In the genomic region with DNA sequence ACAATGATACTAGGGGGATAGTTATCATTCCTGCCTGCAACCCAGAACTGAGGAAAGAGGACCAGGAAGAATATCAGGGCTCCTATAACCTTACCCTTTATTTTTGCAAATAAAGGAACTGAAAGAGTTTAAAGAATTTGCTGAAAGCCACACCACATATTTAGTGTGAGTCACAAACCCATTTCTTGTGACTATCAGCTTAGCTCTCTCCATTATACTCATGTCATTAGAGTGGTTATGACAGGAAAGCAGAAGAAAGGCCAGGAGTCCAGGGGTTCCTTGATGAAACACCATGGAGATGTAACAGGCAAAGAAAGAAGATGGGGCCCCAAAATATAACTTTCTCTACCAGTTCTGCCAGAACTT, we compare ENCODE assay signal across 1 cellular context.
TF ChIP-seq lines count a peak whose summit lies in the region.

No MANE protein-coding gene starts in this region.

TF ChIP-seq in GM12878, 131 proteins besides CTCF, POLR2A, EP300 and RAD21 (continued from another document and continues in another):
- TF ChIP-seq CBX3 (IDR thresholded peaks at IDR 0.05; ENCODE audit: borderline replicate concordance, low read depth) (no peak), STAT3 (IDR thresholded peaks at IDR 0.05; ENCODE audit: low read depth, low read length) (no peak), NFYA (IDR thresholded peaks at IDR 0.05; ENCODE audit: borderline replicate concordance, low read depth, low read length) (no peak), HDGF (IDR thresholded peaks at IDR 0.05) (no peak), ZSCAN29 (IDR thresholded peaks at IDR 0.05) (no peak), MEF2A (IDR thresholded peaks at IDR 0.05; ENCODE audit: insufficient read depth, low read depth, low read length) (peak; percentile 31; the same call in 1 of the 2 replicates), PAX8 (IDR thresholded peaks at IDR 0.05) (no peak), SMC3 (IDR thresholded peaks at IDR 0.05; ENCODE audit: borderline replicate concordance, low read length) (no peak), MYB (IDR thresholded peaks at IDR 0.05; ENCODE audit: borderline replicate concordance, low read depth, low read length) (no peak), KLF5 (IDR thresholded peaks at IDR 0.05; ENCODE audit: partially characterized antibody) (no peak), RELA (IDR thresholded peaks at IDR 0.05; ENCODE audit: borderline replicate concordance, partially characterized antibody) (no peak), MAX (IDR thresholded peaks at IDR 0.05; ENCODE audit: low read depth, low read length) (no peak), IRF3 (IDR thresholded peaks at IDR 0.05) (no peak), ZNF207 (IDR thresholded peaks at IDR 0.05; ENCODE audit: borderline replicate concordance) (no peak), BCLAF1 (IDR thresholded peaks at IDR 0.05) (no peak), PML (IDR thresholded peaks at IDR 0.05; ENCODE audit: low read length) (no peak), ZBED1 (IDR thresholded peaks at IDR 0.05; ENCODE audit: borderline replicate concordance) (peak; percentile 66; the same call in 1 of the 2 replicates), IRF5 (IDR thresholded peaks at IDR 0.05; ENCODE audit: borderline replicate concordance) (no peak), MYC (IDR thresholded peaks at IDR 0.05; ENCODE audit: insufficient read depth, insufficient read length, insufficient replicate concordance, low read length, severe bottlenecking) (no peak), EZH2 (IDR thresholded peaks at IDR 0.05; ENCODE audit: borderline replicate concordance, control insufficient read depth, low read depth, low read length) (no peak), YY1 (IDR thresholded peaks at IDR 0.05; ENCODE audit: low read depth, low read length) (no peak), CREM (IDR thresholded peaks at IDR 0.05; ENCODE audit: low read depth) (no peak), YBX1 (IDR thresholded peaks at IDR 0.05) (no peak), RCOR1 (conservative IDR thresholded peaks at IDR 0.05; ENCODE audit: low read depth, low read length) (no peak), SIX5 (IDR thresholded peaks at IDR 0.05; ENCODE audit: low read depth, low read length, severe bottlenecking) (no peak), SMAD1 (IDR thresholded peaks at IDR 0.05; ENCODE audit: low read depth, partially characterized antibody) (no peak), IKZF1 (conservative IDR thresholded peaks at IDR 0.05) (peak; percentile 62; the same call in 1 of the 2 replicates), RUNX3 (IDR thresholded peaks at IDR 0.05; ENCODE audit: low read length) (peak; percentile 79)
- TF ChIP-seq, protein P1, sequence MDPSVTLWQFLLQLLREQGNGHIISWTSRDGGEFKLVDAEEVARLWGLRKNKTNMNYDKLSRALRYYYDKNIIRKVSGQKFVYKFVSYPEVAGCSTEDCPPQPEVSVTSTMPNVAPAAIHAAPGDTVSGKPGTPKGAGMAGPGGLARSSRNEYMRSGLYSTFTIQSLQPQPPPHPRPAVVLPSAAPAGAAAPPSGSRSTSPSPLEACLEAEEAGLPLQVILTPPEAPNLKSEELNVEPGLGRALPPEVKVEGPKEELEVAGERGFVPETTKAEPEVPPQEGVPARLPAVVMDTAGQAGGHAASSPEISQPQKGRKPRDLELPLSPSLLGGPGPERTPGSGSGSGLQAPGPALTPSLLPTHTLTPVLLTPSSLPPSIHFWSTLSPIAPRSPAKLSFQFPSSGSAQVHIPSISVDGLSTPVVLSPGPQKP (IDR thresholded peaks at IDR 0.05; ENCODE audit: low read depth, low read length): no peak
- TF ChIP-seq, protein P2, sequence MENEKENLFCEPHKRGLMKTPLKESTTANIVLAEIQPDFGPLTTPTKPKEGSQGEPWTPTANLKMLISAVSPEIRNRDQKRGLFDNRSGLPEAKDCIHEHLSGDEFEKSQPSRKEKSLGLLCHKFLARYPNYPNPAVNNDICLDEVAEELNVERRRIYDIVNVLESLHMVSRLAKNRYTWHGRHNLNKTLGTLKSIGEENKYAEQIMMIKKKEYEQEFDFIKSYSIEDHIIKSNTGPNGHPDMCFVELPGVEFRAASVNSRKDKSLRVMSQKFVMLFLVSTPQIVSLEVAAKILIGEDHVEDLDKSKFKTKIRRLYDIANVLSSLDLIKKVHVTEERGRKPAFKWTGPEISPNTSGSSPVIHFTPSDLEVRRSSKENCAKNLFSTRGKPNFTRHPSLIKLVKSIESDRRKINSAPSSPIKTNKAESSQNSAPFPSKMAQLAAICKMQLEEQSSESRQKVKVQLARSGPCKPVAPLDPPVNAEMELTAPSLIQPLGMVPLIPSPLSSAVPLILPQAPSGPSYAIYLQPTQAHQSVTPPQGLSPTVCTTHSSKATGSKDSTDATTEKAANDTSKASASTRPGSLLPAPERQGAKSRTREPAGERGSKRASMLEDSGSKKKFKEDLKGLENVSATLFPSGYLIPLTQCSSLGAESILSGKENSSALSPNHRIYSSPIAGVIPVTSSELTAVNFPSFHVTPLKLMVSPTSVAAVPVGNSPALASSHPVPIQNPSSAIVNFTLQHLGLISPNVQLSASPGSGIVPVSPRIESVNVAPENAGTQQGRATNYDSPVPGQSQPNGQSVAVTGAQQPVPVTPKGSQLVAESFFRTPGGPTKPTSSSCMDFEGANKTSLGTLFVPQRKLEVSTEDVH (IDR thresholded peaks at IDR 0.05; ENCODE audit: low read depth, partially characterized antibody): no peak
- TF ChIP-seq, protein P3, sequence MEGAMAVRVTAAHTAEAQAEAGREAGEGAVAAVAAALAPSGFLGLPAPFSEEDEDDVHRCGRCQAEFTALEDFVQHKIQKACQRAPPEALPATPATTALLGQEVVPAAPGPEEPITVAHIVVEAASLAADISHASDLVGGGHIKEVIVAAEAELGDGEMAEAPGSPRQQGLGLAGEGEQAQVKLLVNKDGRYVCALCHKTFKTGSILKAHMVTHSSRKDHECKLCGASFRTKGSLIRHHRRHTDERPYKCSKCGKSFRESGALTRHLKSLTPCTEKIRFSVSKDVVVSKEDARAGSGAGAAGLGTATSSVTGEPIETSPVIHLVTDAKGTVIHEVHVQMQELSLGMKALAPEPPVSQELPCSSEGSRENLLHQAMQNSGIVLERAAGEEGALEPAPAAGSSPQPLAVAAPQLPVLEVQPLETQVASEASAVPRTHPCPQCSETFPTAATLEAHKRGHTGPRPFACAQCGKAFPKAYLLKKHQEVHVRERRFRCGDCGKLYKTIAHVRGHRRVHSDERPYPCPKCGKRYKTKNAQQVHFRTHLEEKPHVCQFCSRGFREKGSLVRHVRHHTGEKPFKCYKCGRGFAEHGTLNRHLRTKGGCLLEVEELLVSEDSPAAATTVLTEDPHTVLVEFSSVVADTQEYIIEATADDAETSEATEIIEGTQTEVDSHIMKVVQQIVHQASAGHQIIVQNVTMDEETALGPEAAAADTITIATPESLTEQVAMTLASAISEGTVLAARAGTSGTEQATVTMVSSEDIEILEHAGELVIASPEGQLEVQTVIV (IDR thresholded peaks at IDR 0.05; ENCODE audit: borderline replicate concordance, partially characterized antibody): no peak
- TF ChIP-seq, protein P4, sequence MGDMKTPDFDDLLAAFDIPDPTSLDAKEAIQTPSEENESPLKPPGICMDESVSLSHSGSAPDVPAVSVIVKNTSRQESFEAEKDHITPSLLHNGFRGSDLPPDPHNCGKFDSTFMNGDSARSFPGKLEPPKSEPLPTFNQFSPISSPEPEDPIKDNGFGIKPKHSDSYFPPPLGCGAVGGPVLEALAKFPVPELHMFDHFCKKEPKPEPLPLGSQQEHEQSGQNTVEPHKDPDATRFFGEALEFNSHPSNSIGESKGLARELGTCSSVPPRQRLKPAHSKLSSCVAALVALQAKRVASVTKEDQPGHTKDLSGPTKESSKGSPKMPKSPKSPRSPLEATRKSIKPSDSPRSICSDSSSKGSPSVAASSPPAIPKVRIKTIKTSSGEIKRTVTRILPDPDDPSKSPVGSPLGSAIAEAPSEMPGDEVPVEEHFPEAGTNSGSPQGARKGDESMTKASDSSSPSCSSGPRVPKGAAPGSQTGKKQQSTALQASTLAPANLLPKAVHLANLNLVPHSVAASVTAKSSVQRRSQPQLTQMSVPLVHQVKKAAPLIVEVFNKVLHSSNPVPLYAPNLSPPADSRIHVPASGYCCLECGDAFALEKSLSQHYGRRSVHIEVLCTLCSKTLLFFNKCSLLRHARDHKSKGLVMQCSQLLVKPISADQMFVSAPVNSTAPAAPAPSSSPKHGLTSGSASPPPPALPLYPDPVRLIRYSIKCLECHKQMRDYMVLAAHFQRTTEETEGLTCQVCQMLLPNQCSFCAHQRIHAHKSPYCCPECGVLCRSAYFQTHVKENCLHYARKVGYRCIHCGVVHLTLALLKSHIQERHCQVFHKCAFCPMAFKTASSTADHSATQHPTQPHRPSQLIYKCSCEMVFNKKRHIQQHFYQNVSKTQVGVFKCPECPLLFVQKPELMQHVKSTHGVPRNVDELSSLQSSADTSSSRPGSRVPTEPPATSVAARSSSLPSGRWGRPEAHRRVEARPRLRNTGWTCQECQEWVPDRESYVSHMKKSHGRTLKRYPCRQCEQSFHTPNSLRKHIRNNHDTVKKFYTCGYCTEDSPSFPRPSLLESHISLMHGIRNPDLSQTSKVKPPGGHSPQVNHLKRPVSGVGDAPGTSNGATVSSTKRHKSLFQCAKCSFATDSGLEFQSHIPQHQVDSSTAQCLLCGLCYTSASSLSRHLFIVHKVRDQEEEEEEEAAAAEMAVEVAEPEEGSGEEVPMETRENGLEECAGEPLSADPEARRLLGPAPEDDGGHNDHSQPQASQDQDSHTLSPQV (IDR thresholded peaks at IDR 0.05): no peak
- TF ChIP-seq, protein P5, sequence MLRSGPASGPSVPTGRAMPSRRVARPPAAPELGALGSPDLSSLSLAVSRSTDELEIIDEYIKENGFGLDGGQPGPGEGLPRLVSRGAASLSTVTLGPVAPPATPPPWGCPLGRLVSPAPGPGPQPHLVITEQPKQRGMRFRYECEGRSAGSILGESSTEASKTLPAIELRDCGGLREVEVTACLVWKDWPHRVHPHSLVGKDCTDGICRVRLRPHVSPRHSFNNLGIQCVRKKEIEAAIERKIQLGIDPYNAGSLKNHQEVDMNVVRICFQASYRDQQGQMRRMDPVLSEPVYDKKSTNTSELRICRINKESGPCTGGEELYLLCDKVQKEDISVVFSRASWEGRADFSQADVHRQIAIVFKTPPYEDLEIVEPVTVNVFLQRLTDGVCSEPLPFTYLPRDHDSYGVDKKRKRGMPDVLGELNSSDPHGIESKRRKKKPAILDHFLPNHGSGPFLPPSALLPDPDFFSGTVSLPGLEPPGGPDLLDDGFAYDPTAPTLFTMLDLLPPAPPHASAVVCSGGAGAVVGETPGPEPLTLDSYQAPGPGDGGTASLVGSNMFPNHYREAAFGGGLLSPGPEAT (IDR thresholded peaks at IDR 0.05; ENCODE audit: low read depth): peak; percentile 71
- TF ChIP-seq, protein P6, sequence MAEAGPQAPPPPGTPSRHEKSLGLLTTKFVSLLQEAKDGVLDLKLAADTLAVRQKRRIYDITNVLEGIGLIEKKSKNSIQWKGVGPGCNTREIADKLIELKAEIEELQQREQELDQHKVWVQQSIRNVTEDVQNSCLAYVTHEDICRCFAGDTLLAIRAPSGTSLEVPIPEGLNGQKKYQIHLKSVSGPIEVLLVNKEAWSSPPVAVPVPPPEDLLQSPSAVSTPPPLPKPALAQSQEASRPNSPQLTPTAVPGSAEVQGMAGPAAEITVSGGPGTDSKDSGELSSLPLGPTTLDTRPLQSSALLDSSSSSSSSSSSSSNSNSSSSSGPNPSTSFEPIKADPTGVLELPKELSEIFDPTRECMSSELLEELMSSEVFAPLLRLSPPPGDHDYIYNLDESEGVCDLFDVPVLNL (IDR thresholded peaks at IDR 0.05; ENCODE audit: low read depth, low read length): no peak
- TF ChIP-seq, protein P7, sequence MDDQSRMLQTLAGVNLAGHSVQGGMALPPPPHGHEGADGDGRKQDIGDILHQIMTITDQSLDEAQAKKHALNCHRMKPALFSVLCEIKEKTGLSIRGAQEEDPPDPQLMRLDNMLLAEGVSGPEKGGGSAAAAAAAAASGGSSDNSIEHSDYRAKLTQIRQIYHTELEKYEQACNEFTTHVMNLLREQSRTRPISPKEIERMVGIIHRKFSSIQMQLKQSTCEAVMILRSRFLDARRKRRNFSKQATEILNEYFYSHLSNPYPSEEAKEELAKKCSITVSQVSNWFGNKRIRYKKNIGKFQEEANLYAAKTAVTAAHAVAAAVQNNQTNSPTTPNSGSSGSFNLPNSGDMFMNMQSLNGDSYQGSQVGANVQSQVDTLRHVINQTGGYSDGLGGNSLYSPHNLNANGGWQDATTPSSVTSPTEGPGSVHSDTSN (IDR thresholded peaks at IDR 0.05; ENCODE audit: insufficient replicate concordance, low read depth, low read length): no peak
